ENCODE assay signal across 8 cellular contexts in the genomic region with DNA sequence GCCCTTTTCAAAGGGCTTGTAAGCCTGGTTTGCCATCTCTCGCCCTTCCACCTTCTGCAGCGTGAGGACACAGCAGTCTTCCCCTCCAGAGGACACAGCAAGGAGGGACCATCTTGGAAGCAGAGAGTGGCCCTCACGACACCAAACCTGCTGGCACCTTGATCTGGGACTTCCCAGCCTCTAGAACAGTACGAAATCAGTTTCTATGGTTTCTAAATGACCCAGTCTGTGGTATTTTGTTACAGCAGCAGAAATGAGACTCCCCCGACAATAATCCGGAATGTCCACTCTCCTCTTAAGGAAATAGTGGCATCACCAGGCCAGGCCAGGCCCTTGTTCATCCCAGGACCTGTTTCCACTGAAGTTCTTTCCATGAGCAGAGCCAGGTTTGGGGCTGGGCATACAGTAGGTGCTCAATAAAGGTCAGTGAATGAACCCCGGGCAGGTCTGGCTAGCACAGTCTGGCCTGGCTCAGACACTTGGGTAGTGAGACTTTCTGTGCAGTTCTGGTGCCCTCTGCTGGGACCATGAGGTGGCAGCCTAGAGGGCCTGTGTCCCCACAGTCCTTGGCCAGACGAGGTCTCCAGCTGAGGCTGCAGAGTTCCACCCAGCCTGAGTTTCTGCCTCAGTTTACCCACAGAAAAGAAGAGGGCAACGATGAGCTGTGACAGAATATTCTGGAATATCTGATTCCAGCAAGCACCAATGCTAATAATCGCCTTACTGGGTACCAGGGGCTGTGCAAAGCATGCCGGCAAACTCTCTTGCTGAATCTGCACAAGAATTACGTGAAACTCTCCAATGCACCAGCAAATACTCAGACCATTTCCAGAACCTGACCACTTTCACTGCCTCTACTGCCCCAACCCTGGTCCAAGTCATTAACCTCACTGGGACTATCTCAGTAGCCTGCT. TPM values are rescaled to one million over a fixed set of nuclear protein-coding genes. Genes with fewer than 3 reads are reported as not detected.
DNase-seq lines count a peak whose midpoint lies in the region; ATAC-seq and TF ChIP-seq lines count a peak whose summit lies in the region.

No MANE protein-coding gene starts in this region.

- TF ChIP-seq POLR2A in vagina (IDR thresholded peaks at IDR 0.05): no peak

- H3K9ac ChIP-seq in Karpas-422 (ENCODE audit: low read length): no peak overlapping the region

- H3K79me2 ChIP-seq in Karpas-422 (ENCODE audit: low read length): no peaks in the 10 kb centered on the region

- no peak overlapping the region for H3K4me3 Mint-ChIP-seq in activated naive CD4-positive, alpha-beta T cell treated with anti-CD3 and anti-CD28 coated beads for 36 hours

- H3K4me3 ChIP-seq in Karpas-422 (ENCODE audit: low read length) (no peak overlapping the region), vagina (no peak overlapping the region)

- CTCF ChIA-PET in activated naive CD4-positive, alpha-beta T cell treated with anti-CD3 and anti-CD28 coated beads for 36 hours (lab: Charles Lee): interaction anchor here (0.5 to 15.0 kb wide), 17 partner anchors 12 to 324 kb away, joined by 3 to 185 read pairs (median 4); no protein-coding TSS in a partner anchor

- no peak overlapping the region for H2AFZ ChIP-seq in Karpas-422 (ENCODE audit: low read length)

- H3K9me3 ChIP-seq in Karpas-422 (ENCODE audit: low read length) (no peaks in the 10 kb centered on the region), vagina (no peaks in the 10 kb centered on the region)

- H3K27ac ChIP-seq in C4-2B (no peak overlapping the region), Karpas-422 (ENCODE audit: low read length) (no peak overlapping the region), vagina (peak overlapping the region; percentile 5)

- in situ Hi-C loops in SK-MEL-5 (cut with HindIII; ENCODE audit: low pct_unique_long_range_greater_than_20kb, low sequenced_read_pairs): no loop called here

- H3K9me3 Mint-ChIP-seq in activated naive CD4-positive, alpha-beta T cell treated with anti-CD3 and anti-CD28 coated beads for 36 hours: no peaks in the 10 kb centered on the region

- intact Hi-C loops in activated naive CD4-positive, alpha-beta T cell treated with anti-CD3 and anti-CD28 coated beads for 36 hours (cut with micrococcal nuclease): loop anchor here (1.0 kb wide), 3 partner anchors 72 to 159 kb away; no protein-coding TSS in a partner anchor
- intact Hi-C loops in Right ventricle myocardium inferior (cut with DNase I) (loop anchor here (1.0 kb wide), 2 partner anchors 92 to 159 kb away; no protein-coding TSS in a partner anchor), posterior vena cava (cut with DNase I) (loop anchor here (2.0 to 10.0 kb wide), 4 partner anchors 93 to 160 kb away; no protein-coding TSS in a partner anchor), vagina (cut with DNase I) (loop anchor here (2.0 kb wide), 1 partner anchor 93 kb away; no protein-coding TSS in a partner anchor)

- H3K27ac Mint-ChIP-seq in activated naive CD4-positive, alpha-beta T cell treated with anti-CD3 and anti-CD28 coated beads for 36 hours: no peak overlapping the region

- no peaks in the 10 kb centered on the region for H4K20me1 ChIP-seq in Karpas-422 (ENCODE audit: insufficient read depth, low read depth, low read length)

- H3K9me2 ChIP-seq in Karpas-422 (replicated peaks; ENCODE audit: insufficient read depth, low read length): no peaks in the 10 kb centered on the region

- ATAC-seq in GM19397 (IDR thresholded peaks at IDR 0.05; ENCODE audit: unreplicated experiment): peak; percentile 60
- peak; percentile 93 for ATAC-seq in Right ventricle myocardium inferior

- no peak overlapping the region for H3K4me2 ChIP-seq in Karpas-422 (ENCODE audit: low read depth, low read length, poor library complexity, severe bottlenecking)

- TF ChIP-seq CTCF in C4-2B (conservative IDR thresholded peaks at IDR 0.05) (peak; percentile 87), vagina (IDR thresholded peaks at IDR 0.05) (peak; percentile 74 to 90 (median 87))

- DNase-seq in Karpas-422 (peak; percentile 89), SK-MEL-5 (ENCODE audit: low read depth, low spot score) (peak; percentile 84), Right ventricle myocardium inferior (ENCODE audit: missing footprints) (peak; percentile 85), posterior vena cava (ENCODE audit: low spot score) (peak; percentile 92), vagina (ENCODE audit: extremely low spot score in 2 of 2) (no peak)
- DNase-seq in activated naive CD4-positive, alpha-beta T cell treated with anti-CD3 and anti-CD28 coated beads for 36 hours: peak; percentile 87

- H3K4me1 ChIP-seq in Karpas-422 (ENCODE audit: low read length): no peaks in the 10 kb centered on the region
- H3K4me1 ChIP-seq in vagina: peaks cover 10% of the 10 kb centered on the region

- H3K36me3 ChIP-seq in Karpas-422 (ENCODE audit: insufficient read depth, low read length): no peaks in the 10 kb centered on the region
- no peaks in the 10 kb centered on the region for H3K36me3 ChIP-seq in vagina

- no peaks in the 10 kb centered on the region for H3K27me3 ChIP-seq in Karpas-422 (ENCODE audit: low read length)
- H3K27me3 ChIP-seq in vagina: no peaks in the 10 kb centered on the region

- H3K27me3 Mint-ChIP-seq in activated naive CD4-positive, alpha-beta T cell treated with anti-CD3 and anti-CD28 coated beads for 36 hours (ENCODE audit: low read depth): no peaks in the 10 kb centered on the region

- H3K36me3 Mint-ChIP-seq in activated naive CD4-positive, alpha-beta T cell treated with anti-CD3 and anti-CD28 coated beads for 36 hours (ENCODE audit: low read depth): no peaks in the 10 kb centered on the region

- H3K4me1 Mint-ChIP-seq in activated naive CD4-positive, alpha-beta T cell treated with anti-CD3 and anti-CD28 coated beads for 36 hours (ENCODE audit: low read depth): peaks cover 6% of the 10 kb centered on the region

RNA-seq across cellular contexts. Expression of a gene that starts 14.0 kb away (rescaled TPM):
- total RNA-seq in Karpas-422 (2014; rRNA removed; shearing (Covaris generic); ENCODE audit: low replicate concordance): 1.5 and 3.7 TPM in 2 replicates
- 8.3 and 11.8 TPM in 2 replicates for total RNA-seq in SK-MEL-5 (2014; rRNA removed; shearing (Covaris generic))
- 14.4 and 15.4 TPM in 2 replicates for polyA plus RNA-seq in SK-MEL-5 (2015; cell fraction: cytosol; rRNA removed)
- polyA plus RNA-seq in SK-MEL-5 (2015; cell fraction: nucleus; rRNA removed): 18.4 and 19.7 TPM in 2 replicates
- 1 to 10 TPM; 5.1 to 5.9 TPM for total RNA-seq in activated naive CD4-positive, alpha-beta T cell treated with anti-CD3 and anti-CD28 coated beads for 36 hours
- 4.4 TPM for total RNA-seq in Right ventricle myocardium inferior
- total RNA-seq in posterior vena cava: 1 to 10 TPM; 3.4 to 5.3 TPM
- total RNA-seq in vagina: 4.2 TPM

RNA-seq across cellular contexts. Expression of a gene that starts 22.8 kb away (rescaled TPM):
- total RNA-seq in Karpas-422 (2014; rRNA removed; shearing (Covaris generic); ENCODE audit: low replicate concordance): 8.5 and 28.8 TPM in 2 replicates
- total RNA-seq in SK-MEL-5 (2014; rRNA removed; shearing (Covaris generic)): 12.2 and 15.0 TPM in 2 replicates
- 23.0 and 59.4 TPM in 2 replicates for polyA plus RNA-seq in SK-MEL-5 (2015; cell fraction: cytosol; rRNA removed)
- 129 and 140 TPM in 2 replicates for polyA plus RNA-seq in SK-MEL-5 (2015; cell fraction: nucleus; rRNA removed)
- 10 to 100 TPM; 26.8 to 27.7 TPM for total RNA-seq in activated naive CD4-positive, alpha-beta T cell treated with anti-CD3 and anti-CD28 coated beads for 36 hours
- total RNA-seq in Right ventricle myocardium inferior (16.2 TPM), posterior vena cava (1 to 10 TPM; 7.6 to 9.6 TPM), vagina (26.0 TPM)

RNA-seq across cellular contexts. Expression of a gene that starts 28.2 kb away (rescaled TPM):
- total RNA-seq in Karpas-422 (2014; rRNA removed; shearing (Covaris generic); ENCODE audit: low replicate concordance): 85.1 and 210 TPM in 2 replicates
- total RNA-seq in SK-MEL-5 (2014; rRNA removed; shearing (Covaris generic)): 128 and 148 TPM in 2 replicates
- 114 and 142 TPM in 2 replicates for polyA plus RNA-seq in SK-MEL-5 (2015; cell fraction: cytosol; rRNA removed)
- polyA plus RNA-seq in SK-MEL-5 (2015; cell fraction: nucleus; rRNA removed): 156 and 167 TPM in 2 replicates
- 100 to 1,000 TPM; 159 to 177 TPM for total RNA-seq in activated naive CD4-positive, alpha-beta T cell treated with anti-CD3 and anti-CD28 coated beads for 36 hours
- 158 TPM for total RNA-seq in Right ventricle myocardium inferior
- 100 to 1,000 TPM; 125 to 132 TPM for total RNA-seq in posterior vena cava
- 147 TPM for total RNA-seq in vagina

RNA-seq across cellular contexts. Expression of a gene that starts 56.3 kb away (rescaled TPM):
- total RNA-seq in Karpas-422 (2014; rRNA removed; shearing (Covaris generic); ENCODE audit: low replicate concordance): not detected in 2 replicates
- total RNA-seq in SK-MEL-5 (2014; rRNA removed; shearing (Covaris generic)): 39.3 and 42.9 TPM in 2 replicates
- 69.3 and 78.4 TPM in 2 replicates for polyA plus RNA-seq in SK-MEL-5 (2015; cell fraction: cytosol; rRNA removed)
- polyA plus RNA-seq in SK-MEL-5 (2015; cell fraction: nucleus; rRNA removed): 31.2 and 31.5 TPM in 2 replicates
- 10 to 100 TPM; 15.6 TPM for total RNA-seq in activated naive CD4-positive, alpha-beta T cell treated with anti-CD3 and anti-CD28 coated beads for 36 hours
- total RNA-seq in Right ventricle myocardium inferior (25.4 TPM), posterior vena cava (10 to 100 TPM; 18.3 to 22.3 TPM), vagina (34.9 TPM)

Comparison
In these comparisons a context has a peak if more than half of its experiments do, and no peak if none do; other contexts are left out.
1. DNase-seq: peak in Karpas-422 (single experiment), SK-MEL-5 (single experiment), activated naive CD4-positive, alpha-beta T cell treated with anti-CD3 and anti-CD28 coated beads for 36 hours (single experiment), Right ventricle myocardium inferior (single experiment) and posterior vena cava (single experiment); none in vagina (0 of 2).